Comparison of ENCODE assay signal across 1 cellular context in the genomic region with DNA sequence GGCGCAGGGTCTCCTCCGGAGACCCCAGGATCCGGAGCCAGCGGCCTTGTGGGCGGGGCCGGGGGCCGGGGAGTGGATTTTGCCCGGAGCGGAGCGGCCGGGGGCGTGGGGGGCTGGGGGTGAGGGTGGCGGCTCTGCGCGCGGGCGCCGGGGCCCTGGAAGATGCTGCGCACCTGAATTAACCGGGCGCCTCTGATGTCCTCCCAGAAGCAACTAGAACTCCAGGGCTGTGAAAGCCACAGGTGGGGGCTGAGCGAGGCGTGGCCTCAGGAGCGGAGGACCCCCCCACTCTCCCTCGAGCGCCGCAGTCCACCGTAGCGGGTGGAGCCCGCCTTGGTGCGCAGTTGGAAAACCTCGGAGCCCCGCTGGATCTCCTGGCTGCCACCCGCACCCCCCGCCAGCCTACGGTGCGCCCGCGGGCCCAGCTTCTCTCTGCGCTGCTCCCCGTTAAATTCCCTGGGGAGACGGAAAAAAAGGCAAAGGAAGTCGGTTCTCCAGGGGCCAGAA.
TF ChIP-seq lines count a peak whose summit lies in the region.

No MANE protein-coding gene starts in this region.

TF ChIP-seq in HepG2, 621 proteins besides CTCF, POLR2A, EP300 and RAD21 (continued from another document and continues in another):
- TF ChIP-seq ZNF570 (CRISPR knock-in tag; IDR thresholded peaks at IDR 0.05; ENCODE audit: borderline replicate concordance) (no peak), ERF (CRISPR knock-in tag; IDR thresholded peaks at IDR 0.05) (no peak), NR2F2 (IDR thresholded peaks at IDR 0.05; ENCODE audit: borderline replicate concordance, low read depth) (no peak), ZSCAN31 (CRISPR knock-in tag; IDR thresholded peaks at IDR 0.05; ENCODE audit: low read depth) (no peak), ZNF33A (CRISPR knock-in tag; IDR thresholded peaks at IDR 0.05; ENCODE audit: borderline replicate concordance) (no peak), SNAI1 (CRISPR knock-in tag; IDR thresholded peaks at IDR 0.05; ENCODE audit: borderline replicate concordance) (no peak), TAF1 (CRISPR knock-in tag; IDR thresholded peaks at IDR 0.05) (no peak), RNF2 (conservative IDR thresholded peaks at IDR 0.05; ENCODE audit: low read depth) (no peak), NFE2L1 (CRISPR knock-in tag; IDR thresholded peaks at IDR 0.05; ENCODE audit: borderline replicate concordance) (no peak), HNRNPLL (IDR thresholded peaks at IDR 0.05; ENCODE audit: low read depth, low read length, poor library complexity, severe bottlenecking) (peak; percentile 9), ZNF792 (CRISPR knock-in tag; IDR thresholded peaks at IDR 0.05) (no peak), GABPA (IDR thresholded peaks at IDR 0.05; ENCODE audit: low read depth, low read length) (no peak), GABPA (CRISPR knock-in tag; IDR thresholded peaks at IDR 0.05; ENCODE audit: low read depth) (no peak), ZFP1 (CRISPR knock-in tag; IDR thresholded peaks at IDR 0.05) (no peak), ZNF619 (CRISPR knock-in tag; IDR thresholded peaks at IDR 0.05) (no peak), ZFP36 (IDR thresholded peaks at IDR 0.05; ENCODE audit: borderline replicate concordance, low read depth, low read length, partially characterized antibody) (no peak), ZNF234 (CRISPR knock-in tag; conservative IDR thresholded peaks at IDR 0.05) (0 out of 2 replicates have a peak, but pooled peaks have one; percentile 16), RXRB (CRISPR knock-in tag; IDR thresholded peaks at IDR 0.05; ENCODE audit: borderline replicate concordance) (no peak), MEIS1 (CRISPR knock-in tag; IDR thresholded peaks at IDR 0.05; ENCODE audit: borderline replicate concordance) (no peak), MED1 (CRISPR knock-in tag; IDR thresholded peaks at IDR 0.05) (no peak), MAZ (IDR thresholded peaks at IDR 0.05; ENCODE audit: borderline replicate concordance, low read depth, low read length) (no peak; the same call in 1 of the 2 replicates), MAZ (CRISPR knock-in tag; IDR thresholded peaks at IDR 0.05; ENCODE audit: low read depth) (no peak), NCOA2 (CRISPR knock-in tag; IDR thresholded peaks at IDR 0.05) (no peak), CC2D1A (CRISPR knock-in tag; IDR thresholded peaks at IDR 0.05) (0 out of 2 replicates have a peak, but pooled peaks have one; percentile 25), MIXL1 (CRISPR knock-in tag; IDR thresholded peaks at IDR 0.05) (no peak), NFRKB (IDR thresholded peaks at IDR 0.05) (no peak), KDM4B (CRISPR knock-in tag; IDR thresholded peaks at IDR 0.05) (no peak), ZBTB20 (CRISPR knock-in tag; IDR thresholded peaks at IDR 0.05; ENCODE audit: borderline replicate concordance, low read depth) (no peak), ZNF496 (CRISPR knock-in tag; IDR thresholded peaks at IDR 0.05; ENCODE audit: insufficient replicate concordance) (no peak), ISL2 (CRISPR knock-in tag; IDR thresholded peaks at IDR 0.05) (no peak), ATF1 (CRISPR knock-in tag; IDR thresholded peaks at IDR 0.05) (no peak), STAG1 (CRISPR knock-in tag; IDR thresholded peaks at IDR 0.05) (peak; percentile 6; the same call in 1 of the 2 replicates), ZNF17 (CRISPR knock-in tag; IDR thresholded peaks at IDR 0.05) (no peak), ZSCAN30 (CRISPR knock-in tag; IDR thresholded peaks at IDR 0.05) (no peak), SRF (IDR thresholded peaks at IDR 0.05; ENCODE audit: low read depth, low read length) (no peak), ZNF205 (CRISPR knock-in tag; IDR thresholded peaks at IDR 0.05) (no peak), JDP2 (CRISPR knock-in tag; IDR thresholded peaks at IDR 0.05; ENCODE audit: borderline replicate concordance) (no peak), SRY (CRISPR knock-in tag; IDR thresholded peaks at IDR 0.05) (no peak), ZSCAN9 (CRISPR knock-in tag; IDR thresholded peaks at IDR 0.05; ENCODE audit: borderline replicate concordance) (no peak), PCBP2 (optimal IDR thresholded peaks at IDR 0.05; ENCODE audit: low read depth, low read length, poor library complexity, severe bottlenecking) (no peak), CREM (IDR thresholded peaks at IDR 0.05) (no peak), CREM (CRISPR knock-in tag; IDR thresholded peaks at IDR 0.05) (no peak)
- TF ChIP-seq, protein P1, sequence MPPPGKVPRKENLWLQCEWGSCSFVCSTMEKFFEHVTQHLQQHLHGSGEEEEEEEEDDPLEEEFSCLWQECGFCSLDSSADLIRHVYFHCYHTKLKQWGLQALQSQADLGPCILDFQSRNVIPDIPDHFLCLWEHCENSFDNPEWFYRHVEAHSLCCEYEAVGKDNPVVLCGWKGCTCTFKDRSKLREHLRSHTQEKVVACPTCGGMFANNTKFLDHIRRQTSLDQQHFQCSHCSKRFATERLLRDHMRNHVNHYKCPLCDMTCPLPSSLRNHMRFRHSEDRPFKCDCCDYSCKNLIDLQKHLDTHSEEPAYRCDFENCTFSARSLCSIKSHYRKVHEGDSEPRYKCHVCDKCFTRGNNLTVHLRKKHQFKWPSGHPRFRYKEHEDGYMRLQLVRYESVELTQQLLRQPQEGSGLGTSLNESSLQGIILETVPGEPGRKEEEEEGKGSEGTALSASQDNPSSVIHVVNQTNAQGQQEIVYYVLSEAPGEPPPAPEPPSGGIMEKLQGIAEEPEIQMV (CRISPR knock-in tag; IDR thresholded peaks at IDR 0.05; ENCODE audit: low read depth) = no peak
- TF ChIP-seq, protein P2, sequence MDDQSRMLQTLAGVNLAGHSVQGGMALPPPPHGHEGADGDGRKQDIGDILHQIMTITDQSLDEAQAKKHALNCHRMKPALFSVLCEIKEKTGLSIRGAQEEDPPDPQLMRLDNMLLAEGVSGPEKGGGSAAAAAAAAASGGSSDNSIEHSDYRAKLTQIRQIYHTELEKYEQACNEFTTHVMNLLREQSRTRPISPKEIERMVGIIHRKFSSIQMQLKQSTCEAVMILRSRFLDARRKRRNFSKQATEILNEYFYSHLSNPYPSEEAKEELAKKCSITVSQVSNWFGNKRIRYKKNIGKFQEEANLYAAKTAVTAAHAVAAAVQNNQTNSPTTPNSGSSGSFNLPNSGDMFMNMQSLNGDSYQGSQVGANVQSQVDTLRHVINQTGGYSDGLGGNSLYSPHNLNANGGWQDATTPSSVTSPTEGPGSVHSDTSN (CRISPR knock-in tag; IDR thresholded peaks at IDR 0.05; ENCODE audit: borderline replicate concordance) = no peak
- TF ChIP-seq, protein P3, sequence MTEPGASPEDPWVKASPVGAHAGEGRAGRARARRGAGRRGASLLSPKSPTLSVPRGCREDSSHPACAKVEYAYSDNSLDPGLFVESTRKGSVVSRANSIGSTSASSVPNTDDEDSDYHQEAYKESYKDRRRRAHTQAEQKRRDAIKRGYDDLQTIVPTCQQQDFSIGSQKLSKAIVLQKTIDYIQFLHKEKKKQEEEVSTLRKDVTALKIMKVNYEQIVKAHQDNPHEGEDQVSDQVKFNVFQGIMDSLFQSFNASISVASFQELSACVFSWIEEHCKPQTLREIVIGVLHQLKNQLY (CRISPR knock-in tag; IDR thresholded peaks at IDR 0.05) = no peak
- TF ChIP-seq, protein P4, sequence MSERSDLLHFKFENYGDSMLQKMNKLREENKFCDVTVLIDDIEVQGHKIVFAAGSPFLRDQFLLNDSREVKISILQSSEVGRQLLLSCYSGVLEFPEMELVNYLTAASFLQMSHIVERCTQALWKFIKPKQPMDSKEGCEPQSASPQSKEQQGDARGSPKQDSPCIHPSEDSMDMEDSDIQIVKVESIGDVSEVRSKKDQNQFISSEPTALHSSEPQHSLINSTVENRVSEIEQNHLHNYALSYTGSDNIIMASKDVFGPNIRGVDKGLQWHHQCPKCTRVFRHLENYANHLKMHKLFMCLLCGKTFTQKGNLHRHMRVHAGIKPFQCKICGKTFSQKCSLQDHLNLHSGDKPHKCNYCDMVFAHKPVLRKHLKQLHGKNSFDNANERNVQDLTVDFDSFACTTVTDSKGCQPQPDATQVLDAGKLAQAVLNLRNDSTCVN (CRISPR knock-in tag; IDR thresholded peaks at IDR 0.05; ENCODE audit: borderline replicate concordance) = no peak
- TF ChIP-seq, protein P5, sequence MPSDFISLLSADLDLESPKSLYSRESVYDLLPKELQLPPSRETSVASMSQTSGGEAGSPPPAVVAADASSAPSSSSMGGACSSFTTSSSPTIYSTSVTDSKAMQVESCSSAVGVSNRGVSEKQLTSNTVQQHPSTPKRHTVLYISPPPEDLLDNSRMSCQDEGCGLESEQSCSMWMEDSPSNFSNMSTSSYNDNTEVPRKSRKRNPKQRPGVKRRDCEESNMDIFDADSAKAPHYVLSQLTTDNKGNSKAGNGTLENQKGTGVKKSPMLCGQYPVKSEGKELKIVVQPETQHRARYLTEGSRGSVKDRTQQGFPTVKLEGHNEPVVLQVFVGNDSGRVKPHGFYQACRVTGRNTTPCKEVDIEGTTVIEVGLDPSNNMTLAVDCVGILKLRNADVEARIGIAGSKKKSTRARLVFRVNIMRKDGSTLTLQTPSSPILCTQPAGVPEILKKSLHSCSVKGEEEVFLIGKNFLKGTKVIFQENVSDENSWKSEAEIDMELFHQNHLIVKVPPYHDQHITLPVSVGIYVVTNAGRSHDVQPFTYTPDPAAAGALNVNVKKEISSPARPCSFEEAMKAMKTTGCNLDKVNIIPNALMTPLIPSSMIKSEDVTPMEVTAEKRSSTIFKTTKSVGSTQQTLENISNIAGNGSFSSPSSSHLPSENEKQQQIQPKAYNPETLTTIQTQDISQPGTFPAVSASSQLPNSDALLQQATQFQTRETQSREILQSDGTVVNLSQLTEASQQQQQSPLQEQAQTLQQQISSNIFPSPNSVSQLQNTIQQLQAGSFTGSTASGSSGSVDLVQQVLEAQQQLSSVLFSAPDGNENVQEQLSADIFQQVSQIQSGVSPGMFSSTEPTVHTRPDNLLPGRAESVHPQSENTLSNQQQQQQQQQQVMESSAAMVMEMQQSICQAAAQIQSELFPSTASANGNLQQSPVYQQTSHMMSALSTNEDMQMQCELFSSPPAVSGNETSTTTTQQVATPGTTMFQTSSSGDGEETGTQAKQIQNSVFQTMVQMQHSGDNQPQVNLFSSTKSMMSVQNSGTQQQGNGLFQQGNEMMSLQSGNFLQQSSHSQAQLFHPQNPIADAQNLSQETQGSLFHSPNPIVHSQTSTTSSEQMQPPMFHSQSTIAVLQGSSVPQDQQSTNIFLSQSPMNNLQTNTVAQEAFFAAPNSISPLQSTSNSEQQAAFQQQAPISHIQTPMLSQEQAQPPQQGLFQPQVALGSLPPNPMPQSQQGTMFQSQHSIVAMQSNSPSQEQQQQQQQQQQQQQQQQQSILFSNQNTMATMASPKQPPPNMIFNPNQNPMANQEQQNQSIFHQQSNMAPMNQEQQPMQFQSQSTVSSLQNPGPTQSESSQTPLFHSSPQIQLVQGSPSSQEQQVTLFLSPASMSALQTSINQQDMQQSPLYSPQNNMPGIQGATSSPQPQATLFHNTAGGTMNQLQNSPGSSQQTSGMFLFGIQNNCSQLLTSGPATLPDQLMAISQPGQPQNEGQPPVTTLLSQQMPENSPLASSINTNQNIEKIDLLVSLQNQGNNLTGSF (CRISPR knock-in tag; IDR thresholded peaks at IDR 0.05) = no peak
- TF ChIP-seq, protein P6, sequence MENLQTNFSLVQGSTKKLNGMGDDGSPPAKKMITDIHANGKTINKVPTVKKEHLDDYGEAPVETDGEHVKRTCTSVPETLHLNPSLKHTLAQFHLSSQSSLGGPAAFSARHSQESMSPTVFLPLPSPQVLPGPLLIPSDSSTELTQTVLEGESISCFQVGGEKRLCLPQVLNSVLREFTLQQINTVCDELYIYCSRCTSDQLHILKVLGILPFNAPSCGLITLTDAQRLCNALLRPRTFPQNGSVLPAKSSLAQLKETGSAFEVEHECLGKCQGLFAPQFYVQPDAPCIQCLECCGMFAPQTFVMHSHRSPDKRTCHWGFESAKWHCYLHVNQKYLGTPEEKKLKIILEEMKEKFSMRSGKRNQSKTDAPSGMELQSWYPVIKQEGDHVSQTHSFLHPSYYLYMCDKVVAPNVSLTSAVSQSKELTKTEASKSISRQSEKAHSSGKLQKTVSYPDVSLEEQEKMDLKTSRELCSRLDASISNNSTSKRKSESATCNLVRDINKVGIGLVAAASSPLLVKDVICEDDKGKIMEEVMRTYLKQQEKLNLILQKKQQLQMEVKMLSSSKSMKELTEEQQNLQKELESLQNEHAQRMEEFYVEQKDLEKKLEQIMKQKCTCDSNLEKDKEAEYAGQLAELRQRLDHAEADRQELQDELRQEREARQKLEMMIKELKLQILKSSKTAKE (CRISPR knock-in tag; IDR thresholded peaks at IDR 0.05; ENCODE audit: borderline replicate concordance) = no peak
- TF ChIP-seq, protein P7, sequence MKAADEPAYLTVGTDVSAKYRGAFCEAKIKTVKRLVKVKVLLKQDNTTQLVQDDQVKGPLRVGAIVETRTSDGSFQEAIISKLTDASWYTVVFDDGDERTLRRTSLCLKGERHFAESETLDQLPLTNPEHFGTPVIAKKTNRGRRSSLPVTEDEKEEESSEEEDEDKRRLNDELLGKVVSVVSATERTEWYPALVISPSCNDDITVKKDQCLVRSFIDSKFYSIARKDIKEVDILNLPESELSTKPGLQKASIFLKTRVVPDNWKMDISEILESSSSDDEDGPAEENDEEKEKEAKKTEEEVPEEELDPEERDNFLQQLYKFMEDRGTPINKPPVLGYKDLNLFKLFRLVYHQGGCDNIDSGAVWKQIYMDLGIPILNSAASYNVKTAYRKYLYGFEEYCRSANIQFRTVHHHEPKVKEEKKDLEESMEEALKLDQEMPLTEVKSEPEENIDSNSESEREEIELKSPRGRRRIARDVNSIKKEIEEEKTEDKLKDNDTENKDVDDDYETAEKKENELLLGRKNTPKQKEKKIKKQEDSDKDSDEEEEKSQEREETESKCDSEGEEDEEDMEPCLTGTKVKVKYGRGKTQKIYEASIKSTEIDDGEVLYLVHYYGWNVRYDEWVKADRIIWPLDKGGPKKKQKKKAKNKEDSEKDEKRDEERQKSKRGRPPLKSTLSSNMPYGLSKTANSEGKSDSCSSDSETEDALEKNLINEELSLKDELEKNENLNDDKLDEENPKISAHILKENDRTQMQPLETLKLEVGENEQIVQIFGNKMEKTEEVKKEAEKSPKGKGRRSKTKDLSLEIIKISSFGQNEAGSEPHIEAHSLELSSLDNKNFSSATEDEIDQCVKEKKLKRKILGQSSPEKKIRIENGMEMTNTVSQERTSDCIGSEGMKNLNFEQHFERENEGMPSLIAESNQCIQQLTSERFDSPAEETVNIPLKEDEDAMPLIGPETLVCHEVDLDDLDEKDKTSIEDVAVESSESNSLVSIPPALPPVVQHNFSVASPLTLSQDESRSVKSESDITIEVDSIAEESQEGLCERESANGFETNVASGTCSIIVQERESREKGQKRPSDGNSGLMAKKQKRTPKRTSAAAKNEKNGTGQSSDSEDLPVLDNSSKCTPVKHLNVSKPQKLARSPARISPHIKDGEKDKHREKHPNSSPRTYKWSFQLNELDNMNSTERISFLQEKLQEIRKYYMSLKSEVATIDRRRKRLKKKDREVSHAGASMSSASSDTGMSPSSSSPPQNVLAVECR (CRISPR knock-in tag; IDR thresholded peaks at IDR 0.05; ENCODE audit: borderline replicate concordance) = no peak
- TF ChIP-seq, protein P8, sequence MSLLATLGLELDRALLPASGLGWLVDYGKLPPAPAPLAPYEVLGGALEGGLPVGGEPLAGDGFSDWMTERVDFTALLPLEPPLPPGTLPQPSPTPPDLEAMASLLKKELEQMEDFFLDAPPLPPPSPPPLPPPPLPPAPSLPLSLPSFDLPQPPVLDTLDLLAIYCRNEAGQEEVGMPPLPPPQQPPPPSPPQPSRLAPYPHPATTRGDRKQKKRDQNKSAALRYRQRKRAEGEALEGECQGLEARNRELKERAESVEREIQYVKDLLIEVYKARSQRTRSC (CRISPR knock-in tag; IDR thresholded peaks at IDR 0.05; ENCODE audit: low read depth) = no peak
